In genomic region chr13:48975926-48976676, GRCh38 we compare ENCODE assay signal across 8 cellular contexts. TPM values are rescaled to one million over a fixed set of nuclear protein-coding genes. Genes with fewer than 3 reads are reported as not detected.
A peak's percentile ranks its signal among the peaks of the same experiment; 100 is the strongest.
DNase-seq lines count a peak whose midpoint lies in the region; ATAC-seq, FAIRE-seq and TF ChIP-seq lines count a peak whose summit lies in the region.

No MANE protein-coding gene starts in this region.

- H3K79me1 ChIP-seq in H1 (ENCODE audit: low read depth, low read length) = no peaks in the 10 kb centered on the region

- H3K36me3 ChIP-seq in H1 (ENCODE audit: control insufficient read depth in 2 of 4, insufficient read depth in 4 of 4, low read length in 3 of 4) (no peaks in the 10 kb centered on the region), mesodermal cell (ENCODE audit: control insufficient read depth, insufficient read depth, low read length) (no peaks in the 10 kb centered on the region)

- peaks cover 0 to 7% of the 10 kb centered on the region in 2 experiments; a peak in 1 of 4 replicates for H3K9me3 ChIP-seq in H1 (ENCODE audit: insufficient read depth in 2 of 2, low read depth in 1 of 2, low read length in 1 of 2)
- H3K9me3 ChIP-seq in mesodermal cell (ENCODE audit: control insufficient read depth, low read length) = peaks cover 28% of the 10 kb centered on the region

- H2BK12ac ChIP-seq in H1 (ENCODE audit: low read depth, low read length) = no peak overlapping the region

- no peak overlapping the region for H2BK20ac ChIP-seq in H1 (ENCODE audit: low read length)

- H3K4me1 Mint-ChIP-seq in activated CD8-positive, alpha-beta memory T cell treated with anti-CD3 and anti-CD28 coated beads, Interleukin-2, amount 10 ng/mL, durations not matched to agents 7 days and 5 days = peaks cover 35% of the 10 kb centered on the region

- CTCF ChIA-PET in activated CD8-positive, alpha-beta memory T cell treated with anti-CD3 and anti-CD28 coated beads, Interleukin-2, amount 10 ng/mL, durations not matched to agents 7 days and 5 days (lab: Charles Lee) = interaction anchor here (0.6 to 1.6 kb wide), 3 partner anchors 92 to 939 kb away, joined by 3 to 7 read pairs (median 3); partner anchors contain the start of gene NUDT15
- CTCF ChIA-PET in H1 (lab: Charles Lee; ENCODE audit: partially characterized antibody) = interaction anchor here (1.5 kb wide), 1 partner anchor 32 kb away, joined by 4 read pairs; no protein-coding TSS in a partner anchor

- H4K8ac ChIP-seq in H1 (ENCODE audit: extremely low read depth, insufficient read depth, low read length) = peak overlapping the region; percentile 92; the same call in 1 of the 2 replicates

- no peak overlapping the region for H2AK5ac ChIP-seq in H1 (ENCODE audit: low read depth, low read length)

- peak overlapping the region; percentile 98 for H3K27ac Mint-ChIP-seq in activated CD8-positive, alpha-beta memory T cell treated with anti-CD3 and anti-CD28 coated beads, Interleukin-2, amount 10 ng/mL, durations not matched to agents 7 days and 5 days

- H3K56ac ChIP-seq in H1 (replicated peaks; ENCODE audit: insufficient read length, low read depth, low read length) = no peak overlapping the region

- H3K4me3 ChIP-seq in H1 (ENCODE audit: extremely low read depth in 1 of 4, insufficient read depth in 2 of 4, low read depth in 3 of 4, low read length in 4 of 4) = peak overlapping the region; percentile 78 to 97 (median 92)
- peak overlapping the region; percentile 63 for H3K4me3 ChIP-seq in mesodermal cell (ENCODE audit: extremely low read depth, insufficient read depth, low read length, poor library complexity, severe bottlenecking)

- DNase-seq in COLO829 (ENCODE audit: low spot score) = peak; percentile 48
- DNase-seq in HPDE6-E6E7 (ENCODE audit: extremely low spot score) = peak; percentile 31
- DNase-seq in NOMO-1 (lab: John Stamatoyannopoulos, UW; ENCODE audit: unreplicated experiment in 2 of 2) = peak; percentile 64 to 82
- peak; percentile 91 for DNase-seq in activated CD8-positive, alpha-beta memory T cell treated with anti-CD3 and anti-CD28 coated beads, Interleukin-2, amount 10 ng/mL, durations not matched to agents 7 days and 5 days
- peak in 1 of 2 experiments; percentile 85 for DNase-seq in H1 (ENCODE audit: low read depth in 1 of 2, low spot score in 2 of 2)
- DNase-seq in stimulated activated CD8-positive, alpha-beta memory T cell treated with anti-CD3 and anti-CD28 coated beads, Interleukin-15, amount 100 ng/mL, for 24 hours (ENCODE audit: low read depth) = peak; percentile 61

- no peaks in the 10 kb centered on the region; a peak in 1 of 7 replicates for H3K27me3 ChIP-seq in H1 (replicated peaks in 1 of 4; ENCODE audit: control insufficient read depth in 3 of 4, extremely low read depth in 1 of 4, insufficient read depth in 3 of 4, low read length in 3 of 4)

- no peak for TF ChIP-seq EP300 in H1 (IDR thresholded peaks at IDR 0.05; ENCODE audit: borderline replicate concordance in 1 of 2, low read depth in 2 of 2, low read length in 2 of 2)

- TF ChIP-seq RAD21 in H1 (IDR thresholded peaks at IDR 0.05 in 1 of 2, conservative IDR thresholded peaks at IDR 0.05 in 1 of 2; ENCODE audit: low read depth in 2 of 2, low read length in 2 of 2) = no peak; a peak in 2 of 4 replicates

- no peak for FAIRE-seq in H1 (lab: Jason Lieb, UNC)

- H3K79me2 ChIP-seq in H1 (ENCODE audit: control insufficient read depth in 1 of 2, insufficient read depth in 2 of 2, low read length in 2 of 2) = peaks cover 0 to 45% of the 10 kb centered on the region in 2 experiments; a peak in 3 of 4 replicates

- H3K23ac ChIP-seq in H1 (ENCODE audit: insufficient read length) = no peak overlapping the region

- H3K9me3 Mint-ChIP-seq in activated CD8-positive, alpha-beta memory T cell treated with anti-CD3 and anti-CD28 coated beads, Interleukin-2, amount 10 ng/mL, durations not matched to agents 7 days and 5 days (ENCODE audit: low read depth) = peaks cover 30% of the 10 kb centered on the region

- 1% methylated on average over 32 of the region's 85 CpGs; no CpG with 5 or more reads in 1 of the 2 experiments for whole genome bisulfite sequencing in H1 (ENCODE audit: extremely low coverage in 1 of 2, insufficient coverage in 1 of 2, insufficient read length in 1 of 2, insufficient replicate concordance in 2 of 2, low coverage in 1 of 2, low lambda C conversion rate in 2 of 2, missing lambda C conversion rate in 1 of 2), 2 experiments
- WGBS in mesodermal cell (ENCODE audit: insufficient coverage in 2 of 2), 2 experiments = 0% methylated on average over 57 to 71 of the region's 85 CpGs

- peaks cover 1 to 3% of the 10 kb centered on the region in 2 experiments for H4K20me1 ChIP-seq in H1 (replicated peaks in 1 of 2; ENCODE audit: control insufficient read depth in 1 of 2, insufficient read depth in 2 of 2, low read length in 2 of 2)

- peak overlapping the region; percentile 69 for H4K91ac ChIP-seq in H1 (replicated peaks; ENCODE audit: insufficient read length, low read length)

- H3K14ac ChIP-seq in H1 (ENCODE audit: insufficient read length) = no peak overlapping the region

- H3K18ac ChIP-seq in H1 (ENCODE audit: extremely low read depth, low read length) = peak overlapping the region; percentile 79; the same call in 1 of the 2 replicates

- TF ChIP-seq POLR2A in H1 (IDR thresholded peaks at IDR 0.05; ENCODE audit: control extremely low read depth in 1 of 2, low read depth in 2 of 2, low read length in 2 of 2) = peak in 1 of 2 experiments; percentile 77; a peak in 1 of 3 replicates

- H4K5ac ChIP-seq in H1 (ENCODE audit: insufficient read length, low read depth, low read length) = peak overlapping the region; percentile 63

- H3K4me1 ChIP-seq in H1 (replicated peaks in 1 of 4; ENCODE audit: control insufficient read depth in 3 of 4, insufficient read depth in 4 of 4, low read length in 3 of 4) (peaks cover 0 to 17% (median 3%) of the 10 kb centered on the region in 4 experiments; a peak in 3 of 7 replicates), mesodermal cell (ENCODE audit: control insufficient read depth, insufficient read depth, low read length, poor library complexity, severe bottlenecking) (peaks cover 12% of the 10 kb centered on the region)

- POLR2A ChIA-PET in H1 (lab: Charles Lee; ENCODE audit: partially characterized antibody) = interaction anchor here (1.0 to 1.4 kb wide), 4 partner anchors 11 to 136 kb away, joined by 3 to 5 read pairs (median 5); no protein-coding TSS in a partner anchor

- H2BK5ac ChIP-seq in H1 (ENCODE audit: low read depth, low read length) = peak overlapping the region; percentile 83

- peak overlapping the region; percentile 61 to 90 (median 86) for H3K9ac ChIP-seq in H1 (replicated peaks in 1 of 4; ENCODE audit: extremely low read depth in 1 of 4, low read depth in 3 of 4, low read length in 3 of 4)

- H3K27ac ChIP-seq in H1 (ENCODE audit: low read depth, low read length) = peak overlapping the region; percentile 96
- peak overlapping the region; percentile 92 for H3K27ac ChIP-seq in mesodermal cell (ENCODE audit: low read depth, low read length, severe bottlenecking)

- peak overlapping the region; percentile 87 for H3K4me3 Mint-ChIP-seq in activated CD8-positive, alpha-beta memory T cell treated with anti-CD3 and anti-CD28 coated beads, Interleukin-2, amount 10 ng/mL, durations not matched to agents 7 days and 5 days

- H2BK15ac ChIP-seq in H1 (ENCODE audit: low read length) = no peak overlapping the region

- H3K4me2 ChIP-seq in H1 (ENCODE audit: insufficient read depth in 1 of 2, low read depth in 2 of 2, low read length in 2 of 2) = peak overlapping the region; percentile 84 to 93

- H3K23me2 ChIP-seq in H1 (ENCODE audit: low read depth, low read length) = peaks cover 5% of the 10 kb centered on the region; the same call in 1 of the 2 replicates

- peaks cover 44% of the 10 kb centered on the region for H3K36me3 Mint-ChIP-seq in activated CD8-positive, alpha-beta memory T cell treated with anti-CD3 and anti-CD28 coated beads, Interleukin-2, amount 10 ng/mL, durations not matched to agents 7 days and 5 days

- peak; percentile 52 for ATAC-seq in GM19467 (IDR thresholded peaks at IDR 0.05; ENCODE audit: unreplicated experiment)
- peak; percentile 86 for ATAC-seq in activated CD8-positive, alpha-beta memory T cell treated with anti-CD3 and anti-CD28 coated beads, Interleukin-2, amount 10 ng/mL, durations not matched to agents 7 days and 5 days

- no peak overlapping the region for H2AFZ ChIP-seq in H1 (ENCODE audit: low read length)

- no peaks in the 10 kb centered on the region for H3K27me3 Mint-ChIP-seq in activated CD8-positive, alpha-beta memory T cell treated with anti-CD3 and anti-CD28 coated beads, Interleukin-2, amount 10 ng/mL, durations not matched to agents 7 days and 5 days

- no peak overlapping the region for H2BK120ac ChIP-seq in H1 (replicated peaks; ENCODE audit: low read depth, low read length)

- TF ChIP-seq CTCF in H1 (IDR thresholded peaks at IDR 0.05; ENCODE audit: control extremely low read depth in 1 of 3, insufficient read depth in 1 of 3, low read depth in 1 of 3, low read length in 3 of 3) = no peak; a peak in 1 of 4 replicates

- no peak overlapping the region for H3K4ac ChIP-seq in H1 (replicated peaks; ENCODE audit: insufficient read length, low read depth, low read length)

TF ChIP-seq in H1, 55 proteins besides CTCF, POLR2A, EP300 and RAD21 (continues in another document):
- TF ChIP-seq CEBPB (IDR thresholded peaks at IDR 0.05; ENCODE audit: low read depth, low read length) (no peak), CREB1 (IDR thresholded peaks at IDR 0.05) (no peak), KDM1A (IDR thresholded peaks at IDR 0.05; ENCODE audit: borderline replicate concordance, low read length) (peak; percentile 68; the same call in 1 of the 2 replicates), RBBP5 (IDR thresholded peaks at IDR 0.05; ENCODE audit: borderline replicate concordance, low read depth, low read length) (peak; percentile 76; the same call in 1 of the 2 replicates), TAF1 (IDR thresholded peaks at IDR 0.05; ENCODE audit: low read depth, low read length) (peak; percentile 45; the same call in 1 of the 2 replicates), POLR2AphosphoS5 (IDR thresholded peaks at IDR 0.05; ENCODE audit: low read depth, low read length) (peak; percentile 73), SUZ12 (IDR thresholded peaks at IDR 0.05; ENCODE audit: low read length) (no peak)

RNA-seq across cellular contexts. Expression of gene FNDC3A, which starts 0.4 kb away (rescaled TPM):
- total RNA-seq in activated CD8-positive, alpha-beta memory T cell treated with anti-CD3 and anti-CD28 coated beads, Interleukin-2, amount 10 ng/mL, durations not matched to agents 7 days and 5 days = 10 to 100 TPM; 22.3 to 28.7 TPM
- 25.2 and 26.0 TPM in 2 replicates for total RNA-seq in H1 (2021; fragmentation: NEBNext Ultra II Directional; extraction: Animal tissue kit (Norgen Biotek cat#: 25700))
- polyA plus RNA-seq in H1 (2011; rRNA removed) = 9.1 and 14.6 TPM in 2 replicates
- 12.2 TPM for polyA plus RNA-seq in H1 (2011; cell fraction: cytosol; rRNA removed)
- polyA plus RNA-seq in H1 (2011; cell fraction: nucleus; rRNA removed) = 18.0 TPM
- 8.1 to 15.4 TPM (median 11.1 TPM) in 4 replicates for polyA plus RNA-seq in H1 (2012, experiment 1 of 2)
- polyA plus RNA-seq in H1 (2012, experiment 2 of 2) = 0.88 TPM
- polyA plus RNA-seq in H1 (2013, experiment 1 of 2) = 12.3 TPM
- polyA plus RNA-seq in H1 (2013, experiment 2 of 2) = 11.1 TPM
- polyA minus RNA-seq in H1 (2011; rRNA and poly(A)+ RNA removed) = 87.4 and 110 TPM in 2 replicates
- polyA minus RNA-seq in H1 (2011; cell fraction: cytosol; rRNA and poly(A)+ RNA removed) = 18.9 TPM
- 82.0 TPM for polyA minus RNA-seq in H1 (2011; cell fraction: nucleus; rRNA and poly(A)+ RNA removed)
- polyA plus RNA-seq in mesodermal cell (2013, experiment 1 of 2) = 57.3 TPM
- polyA plus RNA-seq in mesodermal cell (2013, experiment 2 of 2) = 58.0 TPM
